In genomic region chr2:96638144-96639121, GRCh38 we compare ENCODE assay signal across 1 cellular context.
TF ChIP-seq lines count a peak whose summit lies in the region.

KANSL3 (minus strand) TSS chr2:96638312; CDS start chr2:96637135, 1,177 bp downstream.

TF ChIP-seq in GM12878, 131 proteins besides CTCF, POLR2A, EP300 and RAD21 (continued from another document and continues in another):
- peak; percentile 93 for TF ChIP-seq E4F1 (IDR thresholded peaks at IDR 0.05; ENCODE audit: borderline replicate concordance, partially characterized antibody)
- TF ChIP-seq ASH2L (IDR thresholded peaks at IDR 0.05; ENCODE audit: borderline replicate concordance, low read depth) = no peak
- peak; percentile 90 for TF ChIP-seq RUNX3 (IDR thresholded peaks at IDR 0.05; ENCODE audit: low read length)
- no peak for TF ChIP-seq FOS (IDR thresholded peaks at IDR 0.05; ENCODE audit: borderline replicate concordance, extremely low read depth, insufficient read length)
- no peak for TF ChIP-seq MEF2B (IDR thresholded peaks at IDR 0.05; ENCODE audit: partially characterized antibody, poor library complexity, severe bottlenecking)
- peak; percentile 86 for TF ChIP-seq HSF1 (IDR thresholded peaks at IDR 0.05; ENCODE audit: low read depth, low read length)
- peak; percentile 93 for TF ChIP-seq ESRRA (IDR thresholded peaks at IDR 0.05; ENCODE audit: low read length)
- TF ChIP-seq EED (IDR thresholded peaks at IDR 0.05; ENCODE audit: low read depth) = peak; percentile 61; the same call in 1 of the 2 replicates
- TF ChIP-seq STAT1 (conservative IDR thresholded peaks at IDR 0.05) = peak; percentile 96; the same call in 1 of the 2 replicates
- no peak for TF ChIP-seq NFYA (IDR thresholded peaks at IDR 0.05; ENCODE audit: borderline replicate concordance, low read depth, low read length)
- TF ChIP-seq BCLAF1 (IDR thresholded peaks at IDR 0.05) = no peak
- peak; percentile 67; the same call in 1 of the 2 replicates for TF ChIP-seq MYB (IDR thresholded peaks at IDR 0.05; ENCODE audit: borderline replicate concordance, low read depth, low read length)
- TF ChIP-seq PAX5 (IDR thresholded peaks at IDR 0.05; ENCODE audit: borderline replicate concordance, low read depth, low read length) = peak; percentile 74
- no peak for TF ChIP-seq NKRF (conservative IDR thresholded peaks at IDR 0.05)
- TF ChIP-seq MTA3 (IDR thresholded peaks at IDR 0.05; ENCODE audit: borderline replicate concordance, low read length) = no peak
- TF ChIP-seq TARDBP (IDR thresholded peaks at IDR 0.05; ENCODE audit: borderline replicate concordance) = peak; percentile 87
- TF ChIP-seq TBL1XR1 (IDR thresholded peaks at IDR 0.05; ENCODE audit: low read depth, low read length) = peak; percentile 87
- TF ChIP-seq SKIL (IDR thresholded peaks at IDR 0.05; ENCODE audit: low read depth, poor library complexity, severe bottlenecking) = peak; percentile 38
- peak; percentile 78; the same call in 1 of the 2 replicates for TF ChIP-seq ZBTB40 (IDR thresholded peaks at IDR 0.05; ENCODE audit: borderline replicate concordance)
- TF ChIP-seq ZNF274 (IDR thresholded peaks at IDR 0.05; ENCODE audit: insufficient read depth, insufficient read length) = no peak
- peak; percentile 70; the same call in 1 of the 2 replicates for TF ChIP-seq ZNF217 (IDR thresholded peaks at IDR 0.05)
- TF ChIP-seq ETV6 (conservative IDR thresholded peaks at IDR 0.05 in 1 of 2, IDR thresholded peaks at IDR 0.05 in 1 of 2; ENCODE audit: borderline replicate concordance in 1 of 2, low read depth in 1 of 2) = peak in 1 of 2 experiments; percentile 41; a peak in 1 of 4 replicates
- peak; percentile 73; the same call in 1 of the 2 replicates for TF ChIP-seq TAF1 (IDR thresholded peaks at IDR 0.05; ENCODE audit: borderline replicate concordance, low read depth, low read length)
- TF ChIP-seq IRF5 (IDR thresholded peaks at IDR 0.05; ENCODE audit: borderline replicate concordance) = no peak
- peak; percentile 100 for TF ChIP-seq SP1 (IDR thresholded peaks at IDR 0.05; ENCODE audit: low read depth, low read length)
- TF ChIP-seq MLLT1 (IDR thresholded peaks at IDR 0.05) = peak; percentile 77
- TF ChIP-seq PML (IDR thresholded peaks at IDR 0.05; ENCODE audit: low read length) = peak; percentile 87; the same call in 1 of the 2 replicates
- no peak for TF ChIP-seq NR2C2 (IDR thresholded peaks at IDR 0.05; ENCODE audit: borderline replicate concordance, control insufficient read depth, insufficient read length, low read depth)
- peak; percentile 55; the same call in 1 of the 2 replicates for TF ChIP-seq BCL11A (IDR thresholded peaks at IDR 0.05; ENCODE audit: low read depth, low read length)
- peak; percentile 83 for TF ChIP-seq ZNF687 (IDR thresholded peaks at IDR 0.05)
- peak; percentile 22; the same call in 1 of the 2 replicates for TF ChIP-seq SMC3 (IDR thresholded peaks at IDR 0.05; ENCODE audit: borderline replicate concordance, low read length)
